2 cellular contexts compared by ENCODE assay signal in the genomic region with DNA sequence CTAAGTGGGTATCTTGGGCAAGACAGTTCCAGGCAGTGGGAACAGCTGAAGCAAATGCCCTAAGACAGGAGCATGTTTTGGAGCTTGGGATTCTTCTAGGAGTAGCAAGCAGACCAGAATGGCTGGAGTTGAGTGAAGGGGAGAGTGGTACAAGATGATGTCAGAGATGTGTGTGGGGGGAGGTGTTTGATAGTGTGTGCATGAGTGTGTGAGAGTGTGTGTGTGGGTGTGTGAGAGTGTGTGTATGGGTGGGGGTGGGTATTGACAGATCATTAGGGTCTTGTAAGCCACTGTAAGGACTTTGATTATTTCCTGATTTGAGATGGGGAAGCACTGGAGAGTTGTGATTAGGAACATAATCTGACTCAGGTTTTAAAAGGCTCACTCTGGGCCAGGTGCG.
TF ChIP-seq lines count a peak whose summit lies in the region.

No MANE protein-coding gene starts in this region.

TF ChIP-seq in SK-N-SH, 30 proteins besides CTCF, POLR2A, EP300 and RAD21:
- TF ChIP-seq, protein P1, sequence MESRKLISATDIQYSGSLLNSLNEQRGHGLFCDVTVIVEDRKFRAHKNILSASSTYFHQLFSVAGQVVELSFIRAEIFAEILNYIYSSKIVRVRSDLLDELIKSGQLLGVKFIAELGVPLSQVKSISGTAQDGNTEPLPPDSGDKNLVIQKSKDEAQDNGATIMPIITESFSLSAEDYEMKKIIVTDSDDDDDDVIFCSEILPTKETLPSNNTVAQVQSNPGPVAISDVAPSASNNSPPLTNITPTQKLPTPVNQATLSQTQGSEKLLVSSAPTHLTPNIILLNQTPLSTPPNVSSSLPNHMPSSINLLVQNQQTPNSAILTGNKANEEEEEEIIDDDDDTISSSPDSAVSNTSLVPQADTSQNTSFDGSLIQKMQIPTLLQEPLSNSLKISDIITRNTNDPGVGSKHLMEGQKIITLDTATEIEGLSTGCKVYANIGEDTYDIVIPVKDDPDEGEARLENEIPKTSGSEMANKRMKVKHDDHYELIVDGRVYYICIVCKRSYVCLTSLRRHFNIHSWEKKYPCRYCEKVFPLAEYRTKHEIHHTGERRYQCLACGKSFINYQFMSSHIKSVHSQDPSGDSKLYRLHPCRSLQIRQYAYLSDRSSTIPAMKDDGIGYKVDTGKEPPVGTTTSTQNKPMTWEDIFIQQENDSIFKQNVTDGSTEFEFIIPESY (IDR thresholded peaks at IDR 0.05; ENCODE audit: borderline replicate concordance, low read depth) = no peak
- TF ChIP-seq MEF2A (IDR thresholded peaks at IDR 0.05; ENCODE audit: borderline replicate concordance, low read depth) (no peak), NRF1 (IDR thresholded peaks at IDR 0.05; ENCODE audit: low read depth, low read length) (no peak), JUND (IDR thresholded peaks at IDR 0.05) (no peak), FOXJ3 (CRISPR knock-in tag; IDR thresholded peaks at IDR 0.05) (no peak), SMC3 (IDR thresholded peaks at IDR 0.05; ENCODE audit: low read depth, low read length) (no peak), TEAD4 (IDR thresholded peaks at IDR 0.05; ENCODE audit: borderline replicate concordance, insufficient read depth) (no peak), GABPA (IDR thresholded peaks at IDR 0.05; ENCODE audit: low read depth) (no peak), CHD2 (IDR thresholded peaks at IDR 0.05; ENCODE audit: low read length, partially characterized antibody) (no peak), ELF1 (IDR thresholded peaks at IDR 0.05) (no peak), GATA2 (CRISPR knock-in tag; IDR thresholded peaks at IDR 0.05) (no peak), EZH2phosphoT487 (IDR thresholded peaks at IDR 0.05; ENCODE audit: borderline replicate concordance, low read depth) (no peak)
- TF ChIP-seq, protein P2, sequence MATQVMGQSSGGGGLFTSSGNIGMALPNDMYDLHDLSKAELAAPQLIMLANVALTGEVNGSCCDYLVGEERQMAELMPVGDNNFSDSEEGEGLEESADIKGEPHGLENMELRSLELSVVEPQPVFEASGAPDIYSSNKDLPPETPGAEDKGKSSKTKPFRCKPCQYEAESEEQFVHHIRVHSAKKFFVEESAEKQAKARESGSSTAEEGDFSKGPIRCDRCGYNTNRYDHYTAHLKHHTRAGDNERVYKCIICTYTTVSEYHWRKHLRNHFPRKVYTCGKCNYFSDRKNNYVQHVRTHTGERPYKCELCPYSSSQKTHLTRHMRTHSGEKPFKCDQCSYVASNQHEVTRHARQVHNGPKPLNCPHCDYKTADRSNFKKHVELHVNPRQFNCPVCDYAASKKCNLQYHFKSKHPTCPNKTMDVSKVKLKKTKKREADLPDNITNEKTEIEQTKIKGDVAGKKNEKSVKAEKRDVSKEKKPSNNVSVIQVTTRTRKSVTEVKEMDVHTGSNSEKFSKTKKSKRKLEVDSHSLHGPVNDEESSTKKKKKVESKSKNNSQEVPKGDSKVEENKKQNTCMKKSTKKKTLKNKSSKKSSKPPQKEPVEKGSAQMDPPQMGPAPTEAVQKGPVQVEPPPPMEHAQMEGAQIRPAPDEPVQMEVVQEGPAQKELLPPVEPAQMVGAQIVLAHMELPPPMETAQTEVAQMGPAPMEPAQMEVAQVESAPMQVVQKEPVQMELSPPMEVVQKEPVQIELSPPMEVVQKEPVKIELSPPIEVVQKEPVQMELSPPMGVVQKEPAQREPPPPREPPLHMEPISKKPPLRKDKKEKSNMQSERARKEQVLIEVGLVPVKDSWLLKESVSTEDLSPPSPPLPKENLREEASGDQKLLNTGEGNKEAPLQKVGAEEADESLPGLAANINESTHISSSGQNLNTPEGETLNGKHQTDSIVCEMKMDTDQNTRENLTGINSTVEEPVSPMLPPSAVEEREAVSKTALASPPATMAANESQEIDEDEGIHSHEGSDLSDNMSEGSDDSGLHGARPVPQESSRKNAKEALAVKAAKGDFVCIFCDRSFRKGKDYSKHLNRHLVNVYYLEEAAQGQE (IDR thresholded peaks at IDR 0.05; ENCODE audit: low read depth, low read length) = no peak
- TF ChIP-seq, protein P3, sequence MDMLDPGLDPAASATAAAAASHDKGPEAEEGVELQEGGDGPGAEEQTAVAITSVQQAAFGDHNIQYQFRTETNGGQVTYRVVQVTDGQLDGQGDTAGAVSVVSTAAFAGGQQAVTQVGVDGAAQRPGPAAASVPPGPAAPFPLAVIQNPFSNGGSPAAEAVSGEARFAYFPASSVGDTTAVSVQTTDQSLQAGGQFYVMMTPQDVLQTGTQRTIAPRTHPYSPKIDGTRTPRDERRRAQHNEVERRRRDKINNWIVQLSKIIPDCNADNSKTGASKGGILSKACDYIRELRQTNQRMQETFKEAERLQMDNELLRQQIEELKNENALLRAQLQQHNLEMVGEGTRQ (IDR thresholded peaks at IDR 0.05; ENCODE audit: borderline replicate concordance, low read depth, low read length) = no peak

TF ChIP-seq in SK-N-SH treated with all-trans-retinoic acid at 6 μM for 48 hours, 23 proteins besides CTCF, POLR2A, EP300 and RAD21 (continued from another document):
- TF ChIP-seq, protein P4, sequence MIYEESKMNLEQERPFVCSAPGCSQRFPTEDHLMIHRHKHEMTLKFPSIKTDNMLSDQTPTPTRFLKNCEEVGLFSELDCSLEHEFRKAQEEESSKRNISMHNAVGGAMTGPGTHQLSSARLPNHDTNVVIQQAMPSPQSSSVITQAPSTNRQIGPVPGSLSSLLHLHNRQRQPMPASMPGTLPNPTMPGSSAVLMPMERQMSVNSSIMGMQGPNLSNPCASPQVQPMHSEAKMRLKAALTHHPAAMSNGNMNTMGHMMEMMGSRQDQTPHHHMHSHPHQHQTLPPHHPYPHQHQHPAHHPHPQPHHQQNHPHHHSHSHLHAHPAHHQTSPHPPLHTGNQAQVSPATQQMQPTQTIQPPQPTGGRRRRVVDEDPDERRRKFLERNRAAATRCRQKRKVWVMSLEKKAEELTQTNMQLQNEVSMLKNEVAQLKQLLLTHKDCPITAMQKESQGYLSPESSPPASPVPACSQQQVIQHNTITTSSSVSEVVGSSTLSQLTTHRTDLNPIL (CRISPR knock-in tag; IDR thresholded peaks at IDR 0.05; ENCODE audit: low read depth) = no peak
- TF ChIP-seq TOX (CRISPR knock-in tag; IDR thresholded peaks at IDR 0.05; ENCODE audit: borderline replicate concordance) = no peak
- TF ChIP-seq, protein P5, sequence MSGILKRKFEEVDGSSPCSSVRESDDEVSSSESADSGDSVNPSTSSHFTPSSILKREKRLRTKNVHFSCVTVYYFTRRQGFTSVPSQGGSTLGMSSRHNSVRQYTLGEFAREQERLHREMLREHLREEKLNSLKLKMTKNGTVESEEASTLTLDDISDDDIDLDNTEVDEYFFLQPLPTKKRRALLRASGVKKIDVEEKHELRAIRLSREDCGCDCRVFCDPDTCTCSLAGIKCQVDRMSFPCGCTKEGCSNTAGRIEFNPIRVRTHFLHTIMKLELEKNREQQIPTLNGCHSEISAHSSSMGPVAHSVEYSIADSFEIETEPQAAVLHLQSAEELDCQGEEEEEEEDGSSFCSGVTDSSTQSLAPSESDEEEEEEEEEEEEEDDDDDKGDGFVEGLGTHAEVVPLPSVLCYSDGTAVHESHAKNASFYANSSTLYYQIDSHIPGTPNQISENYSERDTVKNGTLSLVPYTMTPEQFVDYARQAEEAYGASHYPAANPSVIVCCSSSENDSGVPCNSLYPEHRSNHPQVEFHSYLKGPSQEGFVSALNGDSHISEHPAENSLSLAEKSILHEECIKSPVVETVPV (CRISPR knock-in tag; IDR thresholded peaks at IDR 0.05) = no peak
- no peak for TF ChIP-seq BACH2 (CRISPR knock-in tag; IDR thresholded peaks at IDR 0.05; ENCODE audit: borderline replicate concordance)
